2 cellular contexts compared by ENCODE assay signal in genomic region chr9:128688501-128689292, GRCh38.
TF ChIP-seq lines count a peak whose summit lies in the region.

TSS of gene SET (plus strand) at chr9:128689222. CDS start at chr9:128689583, 361 bp downstream.

TF ChIP-seq in A549, 52 proteins besides CTCF, POLR2A, EP300 and RAD21 (continued from another document):
- TF ChIP-seq JUNB (IDR thresholded peaks at IDR 0.05) (no peak), ELK1 (IDR thresholded peaks at IDR 0.05; ENCODE audit: low read depth, low read length) (no peak), PHF8 (IDR thresholded peaks at IDR 0.05; ENCODE audit: borderline replicate concordance, low read depth) (peak; percentile 31; the same call in 1 of the 2 replicates), TFCP2L1 (CRISPR knock-in tag; IDR thresholded peaks at IDR 0.05) (peak; percentile 86; the same call in 1 of the 2 replicates), RCOR1 (IDR thresholded peaks at IDR 0.05; ENCODE audit: low read depth, low read length) (no peak), E2F6 (IDR thresholded peaks at IDR 0.05; ENCODE audit: borderline replicate concordance, low read depth) (peak; percentile 86), MYC (IDR thresholded peaks at IDR 0.05; ENCODE audit: borderline replicate concordance, low read length) (peak; percentile 67; the same call in 1 of the 2 replicates), HMGXB4 (CRISPR knock-in tag; IDR thresholded peaks at IDR 0.05; ENCODE audit: borderline replicate concordance) (no peak), KDM1A (IDR thresholded peaks at IDR 0.05; ENCODE audit: low read depth) (no peak), HOXB5 (CRISPR knock-in tag; IDR thresholded peaks at IDR 0.05) (0 out of 2 replicates have a peak, but pooled peaks have one; percentile 52), CHD4 (IDR thresholded peaks at IDR 0.05; ENCODE audit: borderline replicate concordance) (no peak), EHF (CRISPR knock-in tag; IDR thresholded peaks at IDR 0.05) (peak; percentile 73; the same call in 1 of the 2 replicates), HES2 (IDR thresholded peaks at IDR 0.05) (no peak), NPAS2 (CRISPR knock-in tag; IDR thresholded peaks at IDR 0.05; ENCODE audit: borderline replicate concordance) (no peak), MAX (IDR thresholded peaks at IDR 0.05) (peak; percentile 88), ZSCAN20 (CRISPR knock-in tag; IDR thresholded peaks at IDR 0.05) (no peak), RFX5 (IDR thresholded peaks at IDR 0.05) (no peak), USF2 (IDR thresholded peaks at IDR 0.05) (peak; percentile 74)

TF ChIP-seq in WTC11, 78 proteins besides CTCF, POLR2A, EP300 and RAD21 (continued from another document and continues in another):
- TF ChIP-seq AFF4 (CRISPR knock-in tag; IDR thresholded peaks at IDR 0.05; ENCODE audit: borderline replicate concordance) (no peak), FOXJ3 (CRISPR knock-in tag; IDR thresholded peaks at IDR 0.05; ENCODE audit: borderline replicate concordance) (no peak), PRDM15 (CRISPR knock-in tag; IDR thresholded peaks at IDR 0.05) (peak; percentile 44; the same call in 1 of the 2 replicates), IRF1 (CRISPR knock-in tag; IDR thresholded peaks at IDR 0.05) (no peak), IRF2 (CRISPR knock-in tag; IDR thresholded peaks at IDR 0.05; ENCODE audit: borderline replicate concordance, low read depth) (no peak), NFYB (CRISPR knock-in tag; conservative IDR thresholded peaks at IDR 0.05; ENCODE audit: low read depth) (peak; percentile 33; the same call in 1 of the 2 replicates), SP1 (CRISPR knock-in tag; conservative IDR thresholded peaks at IDR 0.05) (peak; percentile 89), CBFB (CRISPR knock-in tag; IDR thresholded peaks at IDR 0.05; ENCODE audit: low read depth) (no peak), PREB (CRISPR knock-in tag; IDR thresholded peaks at IDR 0.05; ENCODE audit: borderline replicate concordance) (no peak), CREM (CRISPR knock-in tag; IDR thresholded peaks at IDR 0.05) (0 out of 2 replicates have a peak, but pooled peaks have one; percentile 19), E2F5 (CRISPR knock-in tag; IDR thresholded peaks at IDR 0.05) (peak; percentile 86), ATF6 (CRISPR knock-in tag; IDR thresholded peaks at IDR 0.05) (no peak), ATF1 (CRISPR knock-in tag; IDR thresholded peaks at IDR 0.05) (no peak), RELA (CRISPR knock-in tag; IDR thresholded peaks at IDR 0.05; ENCODE audit: borderline replicate concordance) (no peak), GTF2I (CRISPR knock-in tag; conservative IDR thresholded peaks at IDR 0.05) (no peak), MYBL2 (CRISPR knock-in tag; IDR thresholded peaks at IDR 0.05) (peak; percentile 45; the same call in 1 of the 2 replicates), HMGXB4 (CRISPR knock-in tag; IDR thresholded peaks at IDR 0.05) (peak; percentile 72; the same call in 1 of the 2 replicates), ETV6 (CRISPR knock-in tag; IDR thresholded peaks at IDR 0.05) (peak; percentile 55; the same call in 1 of the 2 replicates), E2F4 (CRISPR knock-in tag; IDR thresholded peaks at IDR 0.05; ENCODE audit: borderline replicate concordance, low read depth) (0 out of 2 replicates have a peak, but pooled peaks have one; percentile 34), FOXK1 (CRISPR knock-in tag; IDR thresholded peaks at IDR 0.05) (peak; percentile 61), ESRRA (CRISPR knock-in tag; IDR thresholded peaks at IDR 0.05; ENCODE audit: borderline replicate concordance) (no peak), USF2 (CRISPR knock-in tag; IDR thresholded peaks at IDR 0.05) (peak; percentile 97), ZNF423 (CRISPR knock-in tag; IDR thresholded peaks at IDR 0.05) (peak; percentile 43; the same call in 1 of the 2 replicates), GABPB1 (CRISPR knock-in tag; IDR thresholded peaks at IDR 0.05) (peak; percentile 51; the same call in 1 of the 2 replicates), ZNF416 (CRISPR knock-in tag; IDR thresholded peaks at IDR 0.05) (no peak; the same call in 1 of the 2 replicates), ATF2 (CRISPR knock-in tag; IDR thresholded peaks at IDR 0.05; ENCODE audit: borderline replicate concordance, low read depth) (no peak)
